ENCODE assay signal across 6 cellular contexts in genomic region chr17:47105266-47105665, GRCh38.
DNase-seq lines count a peak whose midpoint lies in the region; ATAC-seq and TF ChIP-seq lines count a peak whose summit lies in the region.
"Not testable (repeated sequence)": the region's sequence is repeated elsewhere in the genome, so short reads cannot be mapped to it uniquely, and the experiment has no call there.

No MANE protein-coding gene starts in this region.

- H4K91ac ChIP-seq in IMR-90 (ENCODE audit: insufficient read depth, low read depth, low read length), result not testable (repeated sequence)

- H3K56ac ChIP-seq in IMR-90 (ENCODE audit: extremely low read depth, insufficient read depth, low read length), result not testable (repeated sequence)

- peak; percentile 30; the same call in 1 of the 2 replicates for ATAC-seq in IMR-90 (ENCODE audit: low read depth)

- not testable (repeated sequence) for H3K9me1 ChIP-seq in IMR-90 (ENCODE audit: insufficient read depth, low read length)

- H3K23ac ChIP-seq in IMR-90 (ENCODE audit: low read depth, low read length), result not testable (repeated sequence)

- not testable (repeated sequence) for H2BK20ac ChIP-seq in IMR-90 (ENCODE audit: low read depth, low read length)

- H4K8ac ChIP-seq in IMR-90 (ENCODE audit: low read depth in 2 of 2, low read length in 2 of 2), result not testable (repeated sequence)

- not testable (repeated sequence) for H3K4me3 ChIP-seq in AG10803 (ENCODE audit: low read length); IMR-90 (ENCODE audit: insufficient read depth, low read depth, low read length); fibroblast of mammary gland (ENCODE audit: control insufficient read depth, low read depth, low read length)

- not testable (repeated sequence) for H3K27me3 ChIP-seq in IMR-90 (ENCODE audit: control insufficient read depth, insufficient read depth, low read length)

- WGBS in IMR-90 (ENCODE audit: extremely low coverage in 2 of 2, insufficient read length in 1 of 2), 2 experiments, result no CpG with 5 or more reads among the region's 1 CpG

- H2AK9ac ChIP-seq in IMR-90 (replicated peaks; ENCODE audit: low read depth, low read length, poor library complexity), result not testable (repeated sequence)

- DNase-seq in AG10803 (ENCODE audit: low read depth) (peak; percentile 31), GM03348 (ENCODE audit: low spot score) (peak; percentile 35), fibroblast of mammary gland (ENCODE audit: low read depth) (peak; percentile 14), myocyte (ENCODE audit: low read depth) (peak; percentile 58)
- not testable (repeated sequence) for DNase-seq in IMR-90
- peak; percentile 13 for DNase-seq in activated CD8-positive, alpha-beta memory T cell treated with anti-CD3 and anti-CD28 coated beads for 24 hours

- dilution Hi-C loops in IMR-90 (cut with HindIII; ENCODE audit: low sequenced_read_pairs, unreplicated experiment), result not testable (repeated sequence)

- intact Hi-C loops in IMR-90 (cut with micrococcal nuclease), result not testable (repeated sequence)

- BruUV-seq in IMR-90 (replicated peaks; lab: Mats Ljungman, UMichigan), result not testable (repeated sequence)

- TF ChIP-seq CTCF in AG10803 (conservative IDR thresholded peaks at IDR 0.05; ENCODE audit: low read length); IMR-90 (conservative IDR thresholded peaks at IDR 0.05; ENCODE audit: low read depth, low read length); fibroblast of mammary gland (conservative IDR thresholded peaks at IDR 0.05; ENCODE audit: control insufficient read depth, insufficient read depth, low read depth, low read length): not testable (repeated sequence)

- in situ Hi-C loops in IMR-90 (cut with MboI; ENCODE audit: low sequenced_read_pairs), result not testable (repeated sequence)

- not testable (repeated sequence) for H2AFZ ChIP-seq in IMR-90 (replicated peaks; ENCODE audit: low read length, poor library complexity)

- H3K4me2 ChIP-seq in IMR-90 (ENCODE audit: low read depth, low read length), result not testable (repeated sequence)

- not testable (repeated sequence) for H3K79me1 ChIP-seq in IMR-90 (ENCODE audit: low read depth in 1 of 2, low read length in 2 of 2)

- H2AK5ac ChIP-seq in IMR-90 (ENCODE audit: low read depth, low read length), result not testable (repeated sequence)

- not testable (repeated sequence) for H3K9ac ChIP-seq in IMR-90 (ENCODE audit: low read depth, low read length)

- CTCF ChIA-PET in IMR-90 (lab: Yijun Ruan, JAX), result not testable (repeated sequence)

- TF ChIP-seq POLR2A in IMR-90 (IDR thresholded peaks at IDR 0.05; ENCODE audit: low read depth, low read length), result not testable (repeated sequence)

- H2BK5ac ChIP-seq in IMR-90 (ENCODE audit: low read depth, low read length, poor library complexity, severe bottlenecking), result not testable (repeated sequence)

- not testable (repeated sequence) for H3K4me1 ChIP-seq in IMR-90 (ENCODE audit: control insufficient read depth, insufficient read depth, low read length)

- POLR2A ChIA-PET in IMR-90 (lab: Charles Lee; ENCODE audit: unreplicated experiment), result interaction anchor here (0.6 kb wide), 1 partner anchor 29 kb away, joined by 3 read pairs; no protein-coding TSS in a partner anchor

- H2BK15ac ChIP-seq in IMR-90 (ENCODE audit: low read depth, low read length), result not testable (repeated sequence)

- H3K18ac ChIP-seq in IMR-90 (ENCODE audit: low read depth, low read length), result not testable (repeated sequence)

- not testable (repeated sequence) for H2BK120ac ChIP-seq in IMR-90 (ENCODE audit: low read depth, low read length)

- not testable (repeated sequence) for H3K27ac ChIP-seq in IMR-90 (ENCODE audit: insufficient read depth, low read length)

- H3K4ac ChIP-seq in IMR-90 (ENCODE audit: low read depth, low read length), result not testable (repeated sequence)

- TF ChIP-seq RAD21 in IMR-90 (IDR thresholded peaks at IDR 0.05; ENCODE audit: low read length), result not testable (repeated sequence)

- not testable (repeated sequence) for H4K20me1 ChIP-seq in IMR-90 (ENCODE audit: insufficient read depth, low read length)

- H3K36me3 ChIP-seq in IMR-90 (ENCODE audit: control insufficient read depth, insufficient read depth, low read length), result not testable (repeated sequence)

- H3K9me3 ChIP-seq in IMR-90 (ENCODE audit: control insufficient read depth, insufficient read depth, low read length), result not testable (repeated sequence)

- not testable (repeated sequence) for H3K14ac ChIP-seq in IMR-90 (replicated peaks; ENCODE audit: low read depth, low read length)

- H4K5ac ChIP-seq in IMR-90 (ENCODE audit: low read depth, low read length), result not testable (repeated sequence)
